Comparison of ENCODE assay signal across 16 cellular contexts in the genomic region with DNA sequence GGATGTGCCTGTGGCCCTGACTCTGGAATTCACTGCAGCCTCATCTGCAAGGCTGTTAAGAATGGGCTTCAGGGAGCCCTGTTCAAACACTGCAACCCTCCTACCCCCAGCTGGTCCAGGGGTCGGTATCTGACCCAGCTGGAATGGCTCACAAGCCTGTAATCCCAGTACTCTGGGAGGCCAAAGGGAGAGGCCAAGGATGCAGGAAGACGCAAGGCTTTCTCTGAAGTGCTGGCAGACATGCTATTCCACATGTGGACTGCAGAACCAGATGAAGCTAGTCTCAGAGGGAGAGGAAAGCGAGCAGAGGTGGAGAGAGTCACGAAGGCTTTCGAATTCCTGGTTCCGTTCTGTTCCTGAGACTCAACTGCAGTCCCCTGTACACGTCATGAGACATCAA. TPM values are rescaled to one million over a fixed set of nuclear protein-coding genes. Genes with fewer than 3 reads are reported as not detected.
DNase-seq lines count a peak whose midpoint lies in the region; ATAC-seq and TF ChIP-seq lines count a peak whose summit lies in the region.
"Had no signal": no experiment of that assay in that cellular context is flagged by ENCODE, and none has a peak within 500 bp of the region (broad histone marks: within the 10 kb centered on the region; RNA-seq: fewer than 3 reads in every experiment).

No MANE protein-coding gene starts in this region.

- H3K27me3 ChIP-seq in breast epithelium (no peaks in the 10 kb centered on the region), mammary epithelial cell (ENCODE audit: insufficient read depth, low read length) (no peaks in the 10 kb centered on the region), ascending aorta (no peaks in the 10 kb centered on the region), muscle layer of duodenum (ENCODE audit: low read depth, low read length) (no peaks in the 10 kb centered on the region), thoracic aorta (replicated peaks; ENCODE audit: insufficient read depth) (no peaks in the 10 kb centered on the region)

- no peak for TF ChIP-seq POLR2A in breast epithelium (IDR thresholded peaks at IDR 0.05)

- CTCF ChIA-PET in mammary epithelial cell (lab: Charles Lee; ENCODE audit: low non-redundant PET) = no interaction called here

- no peak overlapping the region for H3K9ac ChIP-seq in mammary epithelial cell (ENCODE audit: insufficient read depth, low read length)

- H3K4me3 ChIP-seq in breast epithelium = no peak overlapping the region
- H3K4me3 ChIP-seq in mammary epithelial cell (replicated peaks in 1 of 3; ENCODE audit: insufficient read depth in 1 of 3, low read depth in 2 of 3, low read length in 3 of 3) = no peak overlapping the region
- peak overlapping the region in 1 of 2 donors; percentile 28 for H3K4me3 ChIP-seq in ascending aorta
- H3K4me3 ChIP-seq in muscle layer of duodenum (ENCODE audit: low read depth in 1 of 2, low read length in 2 of 2) = peak overlapping the region in 1 of 2 donors; percentile 34
- no peak overlapping the region for H3K4me3 ChIP-seq in thoracic aorta
- H3K4me3 ChIP-seq: prostate gland had no signal

- no peak for ATAC-seq in thoracic aorta (ENCODE audit: insufficient number of reproducible peaks, low FRiP score, low read depth)

- H3K9me3 ChIP-seq in breast epithelium = no peaks in the 10 kb centered on the region
- no peaks in the 10 kb centered on the region for H3K9me3 ChIP-seq in mammary epithelial cell (replicated peaks; ENCODE audit: insufficient read depth, low read length)
- H3K9me3 ChIP-seq in ascending aorta = no peaks in the 10 kb centered on the region
- no peaks in the 10 kb centered on the region for H3K9me3 ChIP-seq in muscle layer of duodenum (ENCODE audit: control insufficient read depth in 1 of 2, low read length in 2 of 2)
- no peaks in the 10 kb centered on the region for H3K9me3 ChIP-seq in thoracic aorta
- H3K9me3 ChIP-seq: prostate gland had no signal

- WGBS in mammary epithelial cell (ENCODE audit: low coverage, missing lambda C conversion rate) = 97% methylated on average over 7 of the region's 7 CpGs

- no peak overlapping the region for H3K4me2 ChIP-seq in mammary epithelial cell (ENCODE audit: insufficient read depth, low read depth, low read length)

- H3K36me3 ChIP-seq in breast epithelium (peaks cover 6% of the 10 kb centered on the region), mammary epithelial cell (ENCODE audit: insufficient read depth, low read length) (peaks cover 44% of the 10 kb centered on the region), ascending aorta (peaks cover 11 to 22% of the 10 kb centered on the region in 2 donors), muscle layer of duodenum (ENCODE audit: control insufficient read depth in 1 of 2, insufficient read depth in 2 of 2, low read length in 2 of 2) (peaks cover 19 to 36% of the 10 kb centered on the region in 2 donors), thoracic aorta (peaks cover 4% of the 10 kb centered on the region)
- H3K36me3 ChIP-seq: prostate gland had no signal

- DNase-seq in breast epithelium (ENCODE audit: low spot score in 2 of 2) (no peak), mammary epithelial cell (no peak), ascending aorta (ENCODE audit: low spot score in 2 of 2) (no peak), thoracic aorta (ENCODE audit: low spot score) (no peak), dermis blood vessel endothelial cell (no peak), NCI-H1048 (lab: John Stamatoyannopoulos, UW) (no peak)
- no peak for DNase-seq in effector CD4-positive, alpha-beta T cell
- DNase-seq: activated CD8-positive, alpha-beta memory T cell treated with anti-CD3 and anti-CD28 coated beads, Interleukin-2, amount 10 ng/mL, durations not matched to agents 7 days and 5 days; DMS 273 treated with DMSO at 0.1 percent for 48 hours; effector memory CD8-positive, alpha-beta T cell; NCI-H1105 treated with DMSO at 0.1 percent for 48 hours; NCI-H510A treated with DMSO at 0.1 percent for 48 hours; RPMI8226 had no signal

- H3K4me1 ChIP-seq in breast epithelium (no peaks in the 10 kb centered on the region), mammary epithelial cell (ENCODE audit: insufficient read depth, low read length) (no peaks in the 10 kb centered on the region), ascending aorta (peaks cover 4 to 41% of the 10 kb centered on the region in 2 donors), muscle layer of duodenum (ENCODE audit: control insufficient read depth in 1 of 2, insufficient read depth in 2 of 2, low read length in 2 of 2) (peaks cover 6 to 24% of the 10 kb centered on the region in 2 donors), thoracic aorta (ENCODE audit: control insufficient read depth in 1 of 2, low read depth in 2 of 2) (peaks cover 32 to 66% of the 10 kb centered on the region in 2 donors)

- no TSS peak for BruUV-seq in mammary epithelial cell (replicated peaks; lab: Mats Ljungman, UMichigan)

- intact Hi-C loops in breast epithelium (cut with DNase I; ENCODE audit: low total_unique reads) (no loop called here), mammary epithelial cell (cut with micrococcal nuclease) (no loop called here), ascending aorta (cut with DNase I) (no loop called here)

- H3K27ac ChIP-seq in breast epithelium = peak overlapping the region; percentile 17 to 64
- H3K27ac ChIP-seq in mammary epithelial cell (ENCODE audit: insufficient read depth, low read depth, low read length) = no peak overlapping the region
- H3K27ac ChIP-seq in ascending aorta = peak overlapping the region; percentile 87 to 88
- peak overlapping the region; percentile 81 for H3K27ac ChIP-seq in muscle layer of duodenum (ENCODE audit: low read length)
- H3K27ac ChIP-seq in thoracic aorta = peak overlapping the region; percentile 92
- H3K27ac ChIP-seq: C4-2B had no signal

- H2AFZ ChIP-seq in mammary epithelial cell (ENCODE audit: low read depth, low read length) = no peak overlapping the region

- in situ Hi-C loops in mammary epithelial cell (cut with MboI; ENCODE audit: low sequenced_read_pairs in 2 of 2) = no loop called here

- H3K79me2 ChIP-seq in mammary epithelial cell (ENCODE audit: insufficient read depth, low read length) = peaks cover 18% of the 10 kb centered on the region

- no peak for TF ChIP-seq CTCF in breast epithelium (IDR thresholded peaks at IDR 0.05)
- TF ChIP-seq CTCF in mammary epithelial cell (conservative IDR thresholded peaks at IDR 0.05 in 1 of 2, IDR thresholded peaks at IDR 0.05 in 1 of 2; ENCODE audit: extremely low read depth in 1 of 2, insufficient read depth in 1 of 2, low read depth in 1 of 2, low read length in 2 of 2) = no peak
- TF ChIP-seq CTCF in ascending aorta (IDR thresholded peaks at IDR 0.05) = no peak
- TF ChIP-seq CTCF in thoracic aorta (IDR thresholded peaks at IDR 0.05) = no peak

- no peaks in the 10 kb centered on the region for H4K20me1 ChIP-seq in mammary epithelial cell (ENCODE audit: insufficient read depth, low read length)

- dilution Hi-C loops in mammary epithelial cell (cut with HindIII; ENCODE audit: low sequenced_read_pairs) = no loop called here

RNA-seq across cellular contexts. Expression of a gene that starts 45.0 kb away (rescaled TPM):
- total RNA-seq in breast epithelium (100 to 1,000 TPM in 2 of 3 donors, 10 to 100 TPM in 1; 97.3 to 155 (median 115) TPM), mammary epithelial cell (100 to 1,000 TPM in 1 of 2 donors, 10 to 100 TPM in 1; 78.9 to 101 TPM), ascending aorta (102 TPM), thoracic aorta (100 to 1,000 TPM; 196 to 218 TPM), dermis blood vessel endothelial cell (67.6 and 82.1 TPM in 2 replicates)
- polyA plus RNA-seq in mammary epithelial cell = 60.5 TPM
- 84.7 TPM for polyA minus RNA-seq in mammary epithelial cell
